In genomic region chr15:69855601-69856000, GRCh38 we compare ENCODE assay signal across 18 cellular contexts.
DNase-seq lines count a peak whose midpoint lies in the region; ATAC-seq and TF ChIP-seq lines count a peak whose summit lies in the region.
"Had no signal": no experiment of that assay in that cellular context is flagged by ENCODE, and none has a peak within 500 bp of the region (broad histone marks: within the 10 kb centered on the region; RNA-seq: fewer than 3 reads in every experiment).

No MANE protein-coding gene starts in this region.

- H3K4me1 Mint-ChIP-seq in activated T-cell treated with anti-CD3 and anti-CD28 coated beads, Interleukin-2, amount 50 U/mL, for 4 hours (ENCODE audit: low read depth) = peaks cover 15% of the 10 kb centered on the region

- H3K9me3 Mint-ChIP-seq in activated T-cell treated with anti-CD3 and anti-CD28 coated beads, Interleukin-2, amount 50 U/mL, for 4 hours = no peaks in the 10 kb centered on the region
- H3K9me3 Mint-ChIP-seq: activated naive CD4-positive, alpha-beta T cell treated with anti-CD3 and anti-CD28 coated beads, Interleukin-2, amount 10 ng/mL, durations not matched to agents 7 days and 5 days had no signal

- TF ChIP-seq CTCF in fibroblast of villous mesenchyme (IDR thresholded peaks at IDR 0.05; ENCODE audit: insufficient read depth, low read depth, low read length) = no peak

- H3K4me3 Mint-ChIP-seq in activated T-cell treated with anti-CD3 and anti-CD28 coated beads, Interleukin-2, amount 50 U/mL, for 4 hours = no peak overlapping the region
- H3K4me3 Mint-ChIP-seq: activated naive CD4-positive, alpha-beta T cell treated with anti-CD3 and anti-CD28 coated beads, Interleukin-2, amount 10 ng/mL, durations not matched to agents 7 days and 5 days; stimulated activated naive B cell treated with anti-CD40 and anti-IgM and Interleukin-4, amounts not matched to agents 10 μg/mL and 1 μg/mL and 100 μg/mL, for 72 hours had no signal

- H3K36me3 Mint-ChIP-seq in activated T-cell treated with anti-CD3 and anti-CD28 coated beads, Interleukin-2, amount 50 U/mL, for 4 hours (ENCODE audit: insufficient read depth) = no peaks in the 10 kb centered on the region
- H3K36me3 Mint-ChIP-seq: activated naive CD4-positive, alpha-beta T cell treated with anti-CD3 and anti-CD28 coated beads, Interleukin-2, amount 10 ng/mL, durations not matched to agents 7 days and 5 days; brain had no signal

- H3K27me3 Mint-ChIP-seq in activated T-cell treated with anti-CD3 and anti-CD28 coated beads, Interleukin-2, amount 50 U/mL, for 4 hours (ENCODE audit: low read depth) = peaks cover 3% of the 10 kb centered on the region

- DNase-seq in ELF-1 (ENCODE audit: low read depth, low spot score) = peak; percentile 60
- peak; percentile 18 for DNase-seq in NCI-H2107 (lab: John Stamatoyannopoulos, UW)
- DNase-seq in fibroblast of villous mesenchyme (ENCODE audit: low read depth) = peak; percentile 23
- DNase-seq in retina = peak; percentile 57
- DNase-seq in occipital lobe (lab: John Stamatoyannopoulos, UW) = no peak
- DNase-seq in activated T-cell treated with anti-CD3 and anti-CD28 coated beads, Interleukin-2, amount 50 U/mL, for 4 hours = no peak
- DNase-seq in SKM-1 treated with dmso at 0.1 percent for 144 hours (lab: John Stamatoyannopoulos, UW; ENCODE audit: unreplicated experiment) = no peak
- DNase-seq: activated naive CD4-positive, alpha-beta T cell treated with anti-CD3 and anti-CD28 coated beads, Interleukin-2, amount 10 ng/mL, durations not matched to agents 7 days and 5 days; dermis blood vessel endothelial cell; DMS153; left ventricle myocardium superior; MM.1S; NCI-H2029 treated with DMSO at 0.1 percent for 48 hours; psoas muscle; stimulated activated naive B cell treated with anti-CD40 and anti-IgM and Interleukin-4, amounts not matched to agents 10 μg/mL and 1 μg/mL and 100 μg/mL, for 72 hours; SW 1271; thyroid gland had no signal

- no peak overlapping the region for H3K4me3 ChIP-seq in fibroblast of villous mesenchyme (ENCODE audit: low read depth, low read length)
- H3K4me3 ChIP-seq: psoas muscle, thyroid gland had no signal

- ATAC-seq in activated T-cell treated with anti-CD3 and anti-CD28 coated beads, Interleukin-2, amount 50 U/mL, for 4 hours = no peak
- ATAC-seq: left ventricle myocardium superior; psoas muscle; stimulated activated naive B cell treated with anti-CD40 and anti-IgM and Interleukin-4, amounts not matched to agents 10 μg/mL and 1 μg/mL and 100 μg/mL, for 72 hours had no signal

Comparison
In these comparisons a context has a peak if more than half of its experiments do, and no peak if none do; other contexts are left out.
1. DNase-seq: peak in ELF-1 (single experiment), NCI-H2107 (single experiment), fibroblast of villous mesenchyme (single experiment) and retina (single experiment); none in occipital lobe (single experiment), activated T-cell treated with anti-CD3 and anti-CD28 coated beads, Interleukin-2, amount 50 U/mL, for 4 hours (single experiment) and SKM-1 treated with dmso at 0.1 percent for 144 hours (single experiment).